2 cellular contexts compared by ENCODE assay signal in the genomic region with DNA sequence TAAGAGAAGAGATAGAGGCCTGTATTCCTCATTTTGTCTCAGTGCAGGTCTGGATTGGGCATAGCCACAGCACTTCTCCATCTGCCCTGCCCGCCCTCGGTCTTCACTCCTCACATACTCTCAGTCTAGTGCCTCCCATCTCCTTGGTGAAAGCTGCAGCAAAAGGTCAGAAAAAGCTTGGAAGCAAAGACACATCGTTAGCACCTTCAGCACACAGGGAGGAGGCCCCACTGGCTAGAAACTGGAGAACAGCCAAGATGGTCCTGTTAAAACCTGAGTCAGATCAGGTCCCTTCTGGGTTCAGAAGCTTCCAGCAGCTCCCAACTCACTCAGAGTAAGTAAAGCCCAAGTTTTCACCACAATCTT.
TF ChIP-seq lines count a peak whose summit lies in the region.

No MANE protein-coding gene starts in this region.

TF ChIP-seq in liver, 16 proteins besides CTCF, POLR2A, EP300 and RAD21:
- TF ChIP-seq NR2F2 (IDR thresholded peaks at IDR 0.05) (no peak), YY1 (IDR thresholded peaks at IDR 0.05) (no peak), JUND (IDR thresholded peaks at IDR 0.05) (no peak)

TF ChIP-seq in HepG2, 621 proteins besides CTCF, POLR2A, EP300 and RAD21:
- TF ChIP-seq, protein P1, sequence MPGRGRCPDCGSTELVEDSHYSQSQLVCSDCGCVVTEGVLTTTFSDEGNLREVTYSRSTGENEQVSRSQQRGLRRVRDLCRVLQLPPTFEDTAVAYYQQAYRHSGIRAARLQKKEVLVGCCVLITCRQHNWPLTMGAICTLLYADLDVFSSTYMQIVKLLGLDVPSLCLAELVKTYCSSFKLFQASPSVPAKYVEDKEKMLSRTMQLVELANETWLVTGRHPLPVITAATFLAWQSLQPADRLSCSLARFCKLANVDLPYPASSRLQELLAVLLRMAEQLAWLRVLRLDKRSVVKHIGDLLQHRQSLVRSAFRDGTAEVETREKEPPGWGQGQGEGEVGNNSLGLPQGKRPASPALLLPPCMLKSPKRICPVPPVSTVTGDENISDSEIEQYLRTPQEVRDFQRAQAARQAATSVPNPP (CRISPR knock-in tag; IDR thresholded peaks at IDR 0.05), result no peak
- TF ChIP-seq AGO1 (IDR thresholded peaks at IDR 0.05; ENCODE audit: low read depth, low read length, poor library complexity, severe bottlenecking) (no peak), SYNCRIP (IDR thresholded peaks at IDR 0.05; ENCODE audit: insufficient read depth, low read depth, low read length) (no peak), ZBTB20 (CRISPR knock-in tag; IDR thresholded peaks at IDR 0.05; ENCODE audit: borderline replicate concordance, low read depth) (no peak), FLYWCH1 (CRISPR knock-in tag; IDR thresholded peaks at IDR 0.05) (no peak), EHMT2 (IDR thresholded peaks at IDR 0.05; ENCODE audit: borderline replicate concordance, low read depth, low read length) (no peak)
- TF ChIP-seq, protein P2, sequence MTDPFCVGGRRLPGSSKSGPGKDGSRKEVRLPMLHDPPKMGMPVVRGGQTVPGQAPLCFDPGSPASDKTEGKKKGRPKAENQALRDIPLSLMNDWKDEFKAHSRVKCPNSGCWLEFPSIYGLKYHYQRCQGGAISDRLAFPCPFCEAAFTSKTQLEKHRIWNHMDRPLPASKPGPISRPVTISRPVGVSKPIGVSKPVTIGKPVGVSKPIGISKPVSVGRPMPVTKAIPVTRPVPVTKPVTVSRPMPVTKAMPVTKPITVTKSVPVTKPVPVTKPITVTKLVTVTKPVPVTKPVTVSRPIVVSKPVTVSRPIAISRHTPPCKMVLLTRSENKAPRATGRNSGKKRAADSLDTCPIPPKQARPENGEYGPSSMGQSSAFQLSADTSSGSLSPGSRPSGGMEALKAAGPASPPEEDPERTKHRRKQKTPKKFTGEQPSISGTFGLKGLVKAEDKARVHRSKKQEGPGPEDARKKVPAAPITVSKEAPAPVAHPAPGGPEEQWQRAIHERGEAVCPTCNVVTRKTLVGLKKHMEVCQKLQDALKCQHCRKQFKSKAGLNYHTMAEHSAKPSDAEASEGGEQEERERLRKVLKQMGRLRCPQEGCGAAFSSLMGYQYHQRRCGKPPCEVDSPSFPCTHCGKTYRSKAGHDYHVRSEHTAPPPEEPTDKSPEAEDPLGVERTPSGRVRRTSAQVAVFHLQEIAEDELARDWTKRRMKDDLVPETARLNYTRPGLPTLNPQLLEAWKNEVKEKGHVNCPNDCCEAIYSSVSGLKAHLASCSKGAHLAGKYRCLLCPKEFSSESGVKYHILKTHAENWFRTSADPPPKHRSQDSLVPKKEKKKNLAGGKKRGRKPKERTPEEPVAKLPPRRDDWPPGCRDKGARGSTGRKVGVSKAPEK (CRISPR knock-in tag; IDR thresholded peaks at IDR 0.05; ENCODE audit: borderline replicate concordance), result no peak
- TF ChIP-seq, protein P3, sequence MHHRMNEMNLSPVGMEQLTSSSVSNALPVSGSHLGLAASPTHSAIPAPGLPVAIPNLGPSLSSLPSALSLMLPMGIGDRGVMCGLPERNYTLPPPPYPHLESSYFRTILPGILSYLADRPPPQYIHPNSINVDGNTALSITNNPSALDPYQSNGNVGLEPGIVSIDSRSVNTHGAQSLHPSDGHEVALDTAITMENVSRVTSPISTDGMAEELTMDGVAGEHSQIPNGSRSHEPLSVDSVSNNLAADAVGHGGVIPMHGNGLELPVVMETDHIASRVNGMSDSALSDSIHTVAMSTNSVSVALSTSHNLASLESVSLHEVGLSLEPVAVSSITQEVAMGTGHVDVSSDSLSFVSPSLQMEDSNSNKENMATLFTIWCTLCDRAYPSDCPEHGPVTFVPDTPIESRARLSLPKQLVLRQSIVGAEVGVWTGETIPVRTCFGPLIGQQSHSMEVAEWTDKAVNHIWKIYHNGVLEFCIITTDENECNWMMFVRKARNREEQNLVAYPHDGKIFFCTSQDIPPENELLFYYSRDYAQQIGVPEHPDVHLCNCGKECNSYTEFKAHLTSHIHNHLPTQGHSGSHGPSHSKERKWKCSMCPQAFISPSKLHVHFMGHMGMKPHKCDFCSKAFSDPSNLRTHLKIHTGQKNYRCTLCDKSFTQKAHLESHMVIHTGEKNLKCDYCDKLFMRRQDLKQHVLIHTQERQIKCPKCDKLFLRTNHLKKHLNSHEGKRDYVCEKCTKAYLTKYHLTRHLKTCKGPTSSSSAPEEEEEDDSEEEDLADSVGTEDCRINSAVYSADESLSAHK (CRISPR knock-in tag; IDR thresholded peaks at IDR 0.05; ENCODE audit: borderline replicate concordance), result no peak
